Comparison of ENCODE assay signal across 11 cellular contexts in genomic region chr22:39207141-39208012, GRCh38. TPM values are rescaled to one million over a fixed set of nuclear protein-coding genes. Genes with fewer than 3 reads are reported as not detected.
DNase-seq lines count a peak whose midpoint lies in the region; ATAC-seq, FAIRE-seq and TF ChIP-seq lines count a peak whose summit lies in the region.
"Had no signal": no experiment of that assay in that cellular context is flagged by ENCODE, and none has a peak within 500 bp of the region (broad histone marks: within the 10 kb centered on the region; RNA-seq: fewer than 3 reads in every experiment).

No MANE protein-coding gene starts in this region.

- H3K36me3 Mint-ChIP-seq in natural killer cell treated with Interleukin-12 subunit alpha and Interleukin-12 subunit beta and Interleukin-15 and Interleukin-18, amount 100 ng/mL, for 72 hours = no peaks in the 10 kb centered on the region
- H3K36me3 Mint-ChIP-seq in natural killer cell = no peaks in the 10 kb centered on the region
- H3K36me3 Mint-ChIP-seq in activated T-helper 2 cell treated with anti-CD3 and anti-CD28 coated beads, Interferon-gamma antibody, Interleukin-2, Interleukin-4, amounts not matched to agents 10 μg/mL and 5 μg/mL and 100 μg/mL, durations not matched to agents 14 hours and 24 hours and 36 hours (ENCODE audit: low read depth) = no peaks in the 10 kb centered on the region
- H3K36me3 Mint-ChIP-seq: activated naive CD8-positive, alpha-beta T cell had no signal

- intact Hi-C loops in natural killer cell (cut with micrococcal nuclease) = loop anchor here (5.0 kb wide), 2 partner anchors 35 to 40 kb away; no protein-coding TSS in a partner anchor
- intact Hi-C loops in activated T-helper 2 cell treated with anti-CD3 and anti-CD28 coated beads, Interferon-gamma antibody, Interleukin-2, Interleukin-4, amounts not matched to agents 10 μg/mL and 5 μg/mL and 100 μg/mL, durations not matched to agents 14 hours and 24 hours and 36 hours (cut with micrococcal nuclease) = no loop called here

- H3K9me3 Mint-ChIP-seq in natural killer cell treated with Interleukin-12 subunit alpha and Interleukin-12 subunit beta and Interleukin-15 and Interleukin-18, amount 100 ng/mL, for 72 hours = no peaks in the 10 kb centered on the region
- H3K9me3 Mint-ChIP-seq in natural killer cell = no peaks in the 10 kb centered on the region
- no peaks in the 10 kb centered on the region for H3K9me3 Mint-ChIP-seq in activated T-helper 2 cell treated with anti-CD3 and anti-CD28 coated beads, Interferon-gamma antibody, Interleukin-2, Interleukin-4, amounts not matched to agents 10 μg/mL and 5 μg/mL and 100 μg/mL, durations not matched to agents 14 hours and 24 hours and 36 hours

- H3K27me3 Mint-ChIP-seq in natural killer cell treated with Interleukin-12 subunit alpha and Interleukin-12 subunit beta and Interleukin-15 and Interleukin-18, amount 100 ng/mL, for 72 hours = peaks cover 9 to 24% of the 10 kb centered on the region in 2 donors
- peaks cover under 1 to 12% of the 10 kb centered on the region in 2 donors for H3K27me3 Mint-ChIP-seq in natural killer cell (ENCODE audit: low read depth in 2 of 2)
- peaks cover 4% of the 10 kb centered on the region for H3K27me3 Mint-ChIP-seq in activated T-helper 2 cell treated with anti-CD3 and anti-CD28 coated beads, Interferon-gamma antibody, Interleukin-2, Interleukin-4, amounts not matched to agents 10 μg/mL and 5 μg/mL and 100 μg/mL, durations not matched to agents 14 hours and 24 hours and 36 hours (ENCODE audit: low read depth)
- H3K27me3 Mint-ChIP-seq: activated naive CD8-positive, alpha-beta T cell had no signal

- peak overlapping the region; percentile 39 for H3K4me3 Mint-ChIP-seq in natural killer cell treated with Interleukin-12 subunit alpha and Interleukin-12 subunit beta and Interleukin-15 and Interleukin-18, amount 100 ng/mL, for 72 hours
- no peak overlapping the region for H3K4me3 Mint-ChIP-seq in natural killer cell
- no peak overlapping the region for H3K4me3 Mint-ChIP-seq in activated T-helper 2 cell treated with anti-CD3 and anti-CD28 coated beads, Interferon-gamma antibody, Interleukin-2, Interleukin-4, amounts not matched to agents 10 μg/mL and 5 μg/mL and 100 μg/mL, durations not matched to agents 14 hours and 24 hours and 36 hours (ENCODE audit: low read depth)
- H3K4me3 Mint-ChIP-seq: activated naive CD8-positive, alpha-beta T cell had no signal

- TF ChIP-seq CTCF in natural killer cell (IDR thresholded peaks at IDR 0.05) = no peak

- peak overlapping the region in 1 of 2 donors; percentile 58 for H3K27ac Mint-ChIP-seq in natural killer cell treated with Interleukin-12 subunit alpha and Interleukin-12 subunit beta and Interleukin-15 and Interleukin-18, amount 100 ng/mL, for 72 hours
- H3K27ac Mint-ChIP-seq in natural killer cell = peak overlapping the region in 1 of 2 donors; percentile 80
- no peak overlapping the region for H3K27ac Mint-ChIP-seq in activated T-helper 2 cell treated with anti-CD3 and anti-CD28 coated beads, Interferon-gamma antibody, Interleukin-2, Interleukin-4, amounts not matched to agents 10 μg/mL and 5 μg/mL and 100 μg/mL, durations not matched to agents 14 hours and 24 hours and 36 hours
- H3K27ac Mint-ChIP-seq: activated naive CD8-positive, alpha-beta T cell had no signal

- FAIRE-seq in urothelium cell line (lab: Jason Lieb, UNC) = no peak

- no peak for DNase-seq in natural killer cell treated with Interleukin-12 subunit alpha and Interleukin-12 subunit beta and Interleukin-15 and Interleukin-18, amount 100 ng/mL, for 72 hours (ENCODE audit: low spot score)
- no peak for DNase-seq in natural killer cell
- peak; percentile 75 for DNase-seq in RPMI8226
- peak; percentile 11 for DNase-seq in iPS-NIHi7 (ENCODE audit: extremely low spot score)
- peak; percentile 77 for DNase-seq in urothelium cell line (ENCODE audit: low spot score)
- no peak for DNase-seq in stimulated activated CD4-positive, alpha-beta T cell treated with anti-CD3 and anti-CD28 coated beads, Interleukin-4, amount 100 ng/mL, for 4 hours
- DNase-seq in activated T-helper 2 cell treated with anti-CD3 and anti-CD28 coated beads, Interferon-gamma antibody, Interleukin-2, Interleukin-4, amounts not matched to agents 10 μg/mL and 5 μg/mL and 100 μg/mL, durations not matched to agents 14 hours and 24 hours and 36 hours (ENCODE audit: low spot score) = no peak
- DNase-seq: mesendoderm, NCI-H526 had no signal

- no peak for ATAC-seq in natural killer cell treated with Interleukin-12 subunit alpha and Interleukin-12 subunit beta and Interleukin-15 and Interleukin-18, amount 100 ng/mL, for 72 hours
- ATAC-seq in natural killer cell (no peak), GM18505 (IDR thresholded peaks at IDR 0.05; ENCODE audit: unreplicated experiment) (no peak)

- no peak for TF ChIP-seq POLR2A in GM18505 (IDR thresholded peaks at IDR 0.05; ENCODE audit: borderline replicate concordance, extremely low read depth, insufficient read depth, insufficient read length)

- peaks cover 22 to 25% of the 10 kb centered on the region in 2 donors for H3K4me1 Mint-ChIP-seq in natural killer cell treated with Interleukin-12 subunit alpha and Interleukin-12 subunit beta and Interleukin-15 and Interleukin-18, amount 100 ng/mL, for 72 hours (ENCODE audit: low read depth in 2 of 2)
- peaks cover 7 to 42% of the 10 kb centered on the region in 2 donors for H3K4me1 Mint-ChIP-seq in natural killer cell
- H3K4me1 Mint-ChIP-seq in activated T-helper 2 cell treated with anti-CD3 and anti-CD28 coated beads, Interferon-gamma antibody, Interleukin-2, Interleukin-4, amounts not matched to agents 10 μg/mL and 5 μg/mL and 100 μg/mL, durations not matched to agents 14 hours and 24 hours and 36 hours (ENCODE audit: low read depth) = peaks cover 7% of the 10 kb centered on the region

RNA-seq across cellular contexts. Expression of gene PDGFB, which starts 37.4 kb away (rescaled TPM):
- total RNA-seq in natural killer cell treated with Interleukin-12 subunit alpha and Interleukin-12 subunit beta and Interleukin-15 and Interleukin-18, amount 100 ng/mL, for 72 hours = not detected
- total RNA-seq in natural killer cell = 1 to 10 TPM in 1 of 3 donors, under 1 TPM in 2; 0.28 to 1.2 (median 0.31) TPM
- total RNA-seq in activated T-helper 2 cell treated with anti-CD3 and anti-CD28 coated beads, Interferon-gamma antibody, Interleukin-2, Interleukin-4, amounts not matched to agents 10 μg/mL and 5 μg/mL and 100 μg/mL, durations not matched to agents 14 hours and 24 hours and 36 hours = 3.3 and 4.2 TPM in 2 replicates

RNA-seq across cellular contexts. Expression of gene CBX7, which starts 54.9 kb away (rescaled TPM):
- 10 to 100 TPM in 1 of 2 donors, 1 to 10 TPM in 1; 4.9 to 11.1 TPM for total RNA-seq in natural killer cell treated with Interleukin-12 subunit alpha and Interleukin-12 subunit beta and Interleukin-15 and Interleukin-18, amount 100 ng/mL, for 72 hours
- 10 to 100 TPM; 49.6 to 52.9 (median 50.0) TPM for total RNA-seq in natural killer cell
- 11.6 and 11.8 TPM in 2 replicates for total RNA-seq in activated T-helper 2 cell treated with anti-CD3 and anti-CD28 coated beads, Interferon-gamma antibody, Interleukin-2, Interleukin-4, amounts not matched to agents 10 μg/mL and 5 μg/mL and 100 μg/mL, durations not matched to agents 14 hours and 24 hours and 36 hours

Comparison
In these comparisons a context has a peak if more than half of its experiments do, and no peak if none do; other contexts are left out.
1. DNase-seq: peak in RPMI8226 (single experiment), iPS-NIHi7 (single experiment) and urothelium cell line (single experiment); none in natural killer cell treated with Interleukin-12 subunit alpha and Interleukin-12 subunit beta and Interleukin-15 and Interleukin-18, amount 100 ng/mL, for 72 hours (single experiment), natural killer cell (single experiment), stimulated activated CD4-positive, alpha-beta T cell treated with anti-CD3 and anti-CD28 coated beads, Interleukin-4, amount 100 ng/mL, for 4 hours (0 of 2) and activated T-helper 2 cell treated with anti-CD3 and anti-CD28 coated beads, Interferon-gamma antibody, Interleukin-2, Interleukin-4, amounts not matched to agents 10 μg/mL and 5 μg/mL and 100 μg/mL, durations not matched to agents 14 hours and 24 hours and 36 hours (single experiment).